In genomic region chr10:126663328-126663727, GRCh38 we compare ENCODE assay signal across 11 cellular contexts. TPM values are rescaled to one million over a fixed set of nuclear protein-coding genes. Genes with fewer than 3 reads are reported as not detected.
DNase-seq lines count a peak whose midpoint lies in the region; ATAC-seq and TF ChIP-seq lines count a peak whose summit lies in the region.
"Had no signal": no experiment of that assay in that cellular context is flagged by ENCODE, and none has a peak within 500 bp of the region (broad histone marks: within the 10 kb centered on the region; RNA-seq: fewer than 3 reads in every experiment).

No MANE protein-coding gene starts in this region.

- H3K36me3 ChIP-seq in CD4-positive, alpha-beta memory T cell (ENCODE audit: insufficient read depth, low read length): no peaks in the 10 kb centered on the region
- H3K36me3 ChIP-seq: ovary, suprapubic skin had no signal

- peaks cover 0 to 4% (median under 1%) of the 10 kb centered on the region in 8 donors for H3K9me3 Mint-ChIP-seq in CD4-positive, alpha-beta memory T cell

- CTCF ChIA-PET in CD4-positive, alpha-beta memory T cell (lab: Charles Lee; ENCODE audit: partially characterized antibody): no interaction called here

- ATAC-seq in GM21786 (IDR thresholded peaks at IDR 0.05; ENCODE audit: unreplicated experiment): no peak

- no peaks in the 10 kb centered on the region for H3K9me3 ChIP-seq in CD4-positive, alpha-beta memory T cell (ENCODE audit: control insufficient read depth in 1 of 2, low read length in 2 of 2)
- H3K9me3 ChIP-seq: ovary, suprapubic skin had no signal

- H3K4me3 ChIP-seq in CD4-positive, alpha-beta memory T cell (ENCODE audit: low read length in 2 of 2): no peak overlapping the region
- no peak overlapping the region for H3K4me3 ChIP-seq in foreskin fibroblast (ENCODE audit: low read depth in 1 of 2, low read length in 2 of 2)
- H3K4me3 ChIP-seq: ovary, suprapubic skin had no signal

- H3K4me3 Mint-ChIP-seq in CD4-positive, alpha-beta memory T cell: peak overlapping the region in 3 of 8 donors; percentile 1 to 34 (median 21)

- H3K36me3 Mint-ChIP-seq in CD4-positive, alpha-beta memory T cell: no peaks in the 10 kb centered on the region

- intact Hi-C loops in CD4-positive, alpha-beta memory T cell (cut with micrococcal nuclease): no loop called here

- no peaks in the 10 kb centered on the region for H3K4me1 ChIP-seq in CD4-positive, alpha-beta memory T cell (ENCODE audit: insufficient read depth, low read length)

- peak overlapping the region in 4 of 7 donors; percentile 25 to 75 (median 42) for H3K27ac Mint-ChIP-seq in CD4-positive, alpha-beta memory T cell

- no peak for TF ChIP-seq CTCF in foreskin fibroblast (IDR thresholded peaks at IDR 0.05; ENCODE audit: low read depth, low read length)

- no peaks in the 10 kb centered on the region for H3K4me1 Mint-ChIP-seq in CD4-positive, alpha-beta memory T cell

- peaks cover 0 to 2% of the 10 kb centered on the region in 2 donors for H3K27me3 Mint-ChIP-seq in CD4-positive, alpha-beta memory T cell

- peak in 3 of 5 donors; percentile 0 to 19 (median 12) for DNase-seq in CD4-positive, alpha-beta memory T cell
- peak; percentile 98 for DNase-seq in SK-MEL-5 (ENCODE audit: low read depth, low spot score)
- peak; percentile 55 to 85 for DNase-seq in foreskin fibroblast
- peak; percentile 98 for DNase-seq in pons (ENCODE audit: low spot score)
- no peak for DNase-seq in HK-2 (ENCODE audit: unreplicated experiment)
- no peak for DNase-seq in HT-29 (ENCODE audit: low spot score)
- DNase-seq in activated gamma-delta T cell (lab: John Stamatoyannopoulos, UW): no peak
- DNase-seq: erythroblast, ovary had no signal

- no peak overlapping the region for H3K27ac ChIP-seq in CD4-positive, alpha-beta memory T cell (ENCODE audit: low read depth, low read length)
- H3K27ac ChIP-seq: ovary had no signal

- in situ Hi-C loops in SK-MEL-5 (cut with HindIII; ENCODE audit: low pct_unique_long_range_greater_than_20kb, low sequenced_read_pairs): no loop called here

- POLR2A ChIA-PET in CD4-positive, alpha-beta memory T cell (lab: Charles Lee; ENCODE audit: partially characterized antibody): no interaction called here

- no peaks in the 10 kb centered on the region for H3K27me3 ChIP-seq in CD4-positive, alpha-beta memory T cell (ENCODE audit: insufficient read depth, low read length)
- H3K27me3 ChIP-seq: ovary, suprapubic skin had no signal

RNA-seq across cellular contexts. Expression of gene C10orf90, which starts 7.2 kb away (rescaled TPM):
- total RNA-seq in CD4-positive, alpha-beta memory T cell: not detected
- not detected for polyA plus RNA-seq in CD4-positive, alpha-beta memory T cell
- 78.1 and 89.9 TPM in 2 replicates for total RNA-seq in SK-MEL-5 (2014; rRNA removed; shearing (Covaris generic))
- 112 and 155 TPM in 2 replicates for polyA plus RNA-seq in SK-MEL-5 (2015; cell fraction: cytosol; rRNA removed)
- 147 and 149 TPM in 2 replicates for polyA plus RNA-seq in SK-MEL-5 (2015; cell fraction: nucleus; rRNA removed)
- not detected in 2 replicates for total RNA-seq in HT-29 (2014; rRNA removed; shearing (Covaris generic))
- total RNA-seq: ovary had no signal
- polyA plus RNA-seq: ovary had no signal

Comparison
In these comparisons a context has a peak if more than half of its experiments do, and no peak if none do; other contexts are left out.
1. DNase-seq: peak in CD4-positive, alpha-beta memory T cell (3 of 5), SK-MEL-5 (single experiment), foreskin fibroblast (2 of 2) and pons (single experiment); none in HK-2 (single experiment), HT-29 (single experiment) and activated gamma-delta T cell (single experiment).
2. RNA of gene C10orf90, which starts 7.2 kb away (total RNA-seq): 78.1 to 89.9 TPM in SK-MEL-5; not detected in CD4-positive, alpha-beta memory T cell and not detected in HT-29; every median in the first group is over 10 times any median in the second.